17 cellular contexts compared by ENCODE assay signal in genomic region chr1:27661412-27662075, GRCh38. TPM values are rescaled to one million over a fixed set of nuclear protein-coding genes. Genes with fewer than 3 reads are reported as not detected.
A peak's percentile ranks its signal among the peaks of the same experiment; 100 is the strongest.
DNase-seq lines count a peak whose midpoint lies in the region; ATAC-seq and TF ChIP-seq lines count a peak whose summit lies in the region.
"Had no signal": no experiment of that assay in that cellular context is flagged by ENCODE, and none has a peak within 500 bp of the region (broad histone marks: within the 10 kb centered on the region; RNA-seq: fewer than 3 reads in every experiment).

No MANE protein-coding gene starts in this region.

- TF ChIP-seq CTCF in DOHH2 (IDR thresholded peaks at IDR 0.05; ENCODE audit: low read depth, low read length, poor library complexity, severe bottlenecking): no peak
- no peak for TF ChIP-seq CTCF in neural progenitor cell (IDR thresholded peaks at IDR 0.05)
- TF ChIP-seq CTCF in HFFc6 (IDR thresholded peaks at IDR 0.05): no peak
- TF ChIP-seq CTCF in endothelial cell (IDR thresholded peaks at IDR 0.05; ENCODE audit: unreplicated experiment): no peak

- H3K27me3 ChIP-seq in DOHH2 (ENCODE audit: control insufficient read depth, low read length): no peaks in the 10 kb centered on the region
- no peaks in the 10 kb centered on the region for H3K27me3 ChIP-seq in neural progenitor cell
- H3K27me3 ChIP-seq: gastrocnemius medialis, MG63 had no signal

- H3K4me3 Mint-ChIP-seq in T-helper 2 cell treated with Interferon-gamma antibody and Interleukin-4, amounts not matched to agents 5 μg/mL and 100 μg/mL, for 36 hours: peak overlapping the region; percentile 9
- H3K4me3 Mint-ChIP-seq in activated naive CD8-positive, alpha-beta T cell treated with anti-CD3 and anti-CD28 coated beads, Interleukin-2, amount 50 U/mL, for 24 hours: peak overlapping the region; percentile 1
- H3K4me3 Mint-ChIP-seq in neural progenitor cell (peak overlapping the region; percentile 6), HFFc6 (no peak overlapping the region), endothelial cell (ENCODE audit: unreplicated experiment) (no peak overlapping the region)
- H3K4me3 Mint-ChIP-seq: H9 had no signal

- H3K4me1 ChIP-seq in DOHH2 (ENCODE audit: control insufficient read depth, low read length) (peaks cover 54% of the 10 kb centered on the region), neural progenitor cell (peaks cover 13% of the 10 kb centered on the region)

- H3K27me3 Mint-ChIP-seq in T-helper 2 cell treated with Interferon-gamma antibody and Interleukin-4, amounts not matched to agents 5 μg/mL and 100 μg/mL, for 36 hours (ENCODE audit: low read depth): no peaks in the 10 kb centered on the region
- no peaks in the 10 kb centered on the region for H3K27me3 Mint-ChIP-seq in activated naive CD8-positive, alpha-beta T cell treated with anti-CD3 and anti-CD28 coated beads, Interleukin-2, amount 50 U/mL, for 24 hours
- H3K27me3 Mint-ChIP-seq in neural progenitor cell (ENCODE audit: insufficient read depth, low read depth) (peaks cover 10% of the 10 kb centered on the region), HFFc6 (ENCODE audit: insufficient read depth) (no peaks in the 10 kb centered on the region; the same call in 1 of the 2 replicates), endothelial cell (ENCODE audit: unreplicated experiment) (peaks cover 20% of the 10 kb centered on the region)

- H3K27ac Mint-ChIP-seq in T-helper 2 cell treated with Interferon-gamma antibody and Interleukin-4, amounts not matched to agents 5 μg/mL and 100 μg/mL, for 36 hours: peak overlapping the region; percentile 99
- H3K27ac Mint-ChIP-seq in activated naive CD8-positive, alpha-beta T cell treated with anti-CD3 and anti-CD28 coated beads, Interleukin-2, amount 50 U/mL, for 24 hours: peak overlapping the region; percentile 81
- H3K27ac Mint-ChIP-seq in neural progenitor cell (no peak overlapping the region), HFFc6 (no peak overlapping the region), endothelial cell (ENCODE audit: unreplicated experiment) (no peak overlapping the region)
- H3K27ac Mint-ChIP-seq: H9 had no signal

- H2AFZ ChIP-seq in neural progenitor cell (replicated peaks): no peak overlapping the region

- H3K9me2 ChIP-seq in DOHH2 (replicated peaks; ENCODE audit: control insufficient read depth, low read length): no peaks in the 10 kb centered on the region

- H3K36me3 Mint-ChIP-seq in T-helper 2 cell treated with Interferon-gamma antibody and Interleukin-4, amounts not matched to agents 5 μg/mL and 100 μg/mL, for 36 hours (ENCODE audit: low read depth): peaks cover 4% of the 10 kb centered on the region
- peaks cover 2% of the 10 kb centered on the region for H3K36me3 Mint-ChIP-seq in activated naive CD8-positive, alpha-beta T cell treated with anti-CD3 and anti-CD28 coated beads, Interleukin-2, amount 50 U/mL, for 24 hours (ENCODE audit: low read depth)
- no peaks in the 10 kb centered on the region for H3K36me3 Mint-ChIP-seq in neural progenitor cell
- H3K36me3 Mint-ChIP-seq in HFFc6 (ENCODE audit: low read depth): no peaks in the 10 kb centered on the region
- no peaks in the 10 kb centered on the region for H3K36me3 Mint-ChIP-seq in endothelial cell (ENCODE audit: low read depth, unreplicated experiment)

- no peaks in the 10 kb centered on the region for H3K9me3 ChIP-seq in DOHH2 (ENCODE audit: control insufficient read depth, insufficient read depth, low read length)
- no peaks in the 10 kb centered on the region for H3K9me3 ChIP-seq in neural progenitor cell (ENCODE audit: low read depth)
- H3K9me3 ChIP-seq: gastrocnemius medialis, MG63, thoracic aorta had no signal

- peaks cover 50% of the 10 kb centered on the region for H3K4me1 Mint-ChIP-seq in T-helper 2 cell treated with Interferon-gamma antibody and Interleukin-4, amounts not matched to agents 5 μg/mL and 100 μg/mL, for 36 hours (ENCODE audit: low read depth)
- H3K4me1 Mint-ChIP-seq in activated naive CD8-positive, alpha-beta T cell treated with anti-CD3 and anti-CD28 coated beads, Interleukin-2, amount 50 U/mL, for 24 hours: peaks cover 51% of the 10 kb centered on the region
- H3K4me1 Mint-ChIP-seq in neural progenitor cell (peaks cover 41% of the 10 kb centered on the region), HFFc6 (ENCODE audit: low read depth) (peaks cover 35% of the 10 kb centered on the region), endothelial cell (ENCODE audit: unreplicated experiment) (peaks cover 28% of the 10 kb centered on the region)

- no peak for DNase-seq in T-helper 2 cell treated with Interferon-gamma antibody and Interleukin-4, amounts not matched to agents 5 μg/mL and 100 μg/mL, for 36 hours (ENCODE audit: low spot score)
- DNase-seq in T-helper 2 cell (no peak), neural progenitor cell (ENCODE audit: low spot score) (no peak), HFFc6 (no peak), endothelial cell (ENCODE audit: low spot score) (no peak)
- DNase-seq in activated naive CD8-positive, alpha-beta T cell treated with anti-CD3 and anti-CD28 coated beads, Interleukin-2, amount 50 U/mL, for 24 hours: no peak
- no peak for DNase-seq in stimulated activated CD4-positive, alpha-beta T cell treated with anti-CD3 and anti-CD28 coated beads, Interleukin-4, amount 100 ng/mL, for 1 hour
- DNase-seq: 8988T; gastrocnemius medialis; H9; MG63; NCI-H2029; NCI-H526 treated with DMSO at 0.1 percent for 48 hours; stimulated activated CD4-positive, alpha-beta T cell treated with anti-CD3 and anti-CD28 coated beads, Interleukin-1b, Interleukin-23, amount 100 ng/mL, for 48 hours had no signal

- H3K79me2 ChIP-seq in DOHH2 (ENCODE audit: control insufficient read depth, low read length): no peaks in the 10 kb centered on the region
- H3K79me2 ChIP-seq in neural progenitor cell (ENCODE audit: low read depth): no peaks in the 10 kb centered on the region

- H3K4me3 ChIP-seq in DOHH2 (ENCODE audit: low read length) (no peak overlapping the region), neural progenitor cell (no peak overlapping the region)
- H3K4me3 ChIP-seq: gastrocnemius medialis, MG63, SK-N-MC, thoracic aorta had no signal

- H3K27ac ChIP-seq in DOHH2 (ENCODE audit: low read depth, low read length): 0 out of 2 replicates have a peak overlapping the region, but pooled peaks have one; percentile 89
- H3K27ac ChIP-seq in neural progenitor cell: no peak overlapping the region
- H3K27ac ChIP-seq: SK-N-MC had no signal

- H3F3A ChIP-seq in DOHH2 (ENCODE audit: control insufficient read depth, insufficient read depth): peaks cover 22% of the 10 kb centered on the region
- peaks cover 24% of the 10 kb centered on the region for H3F3A ChIP-seq in neural progenitor cell (ENCODE audit: low read depth)

- no peak for ATAC-seq in activated naive CD8-positive, alpha-beta T cell treated with anti-CD3 and anti-CD28 coated beads, Interleukin-2, amount 50 U/mL, for 24 hours
- ATAC-seq: gastrocnemius medialis had no signal

- H3K9ac ChIP-seq in neural progenitor cell: no peak overlapping the region

- H4K20me1 ChIP-seq in DOHH2 (ENCODE audit: control insufficient read depth, insufficient read depth, low read depth, low read length) (no peaks in the 10 kb centered on the region), neural progenitor cell (ENCODE audit: low read depth) (no peaks in the 10 kb centered on the region)

- no peaks in the 10 kb centered on the region for H3K36me3 ChIP-seq in DOHH2 (ENCODE audit: control insufficient read depth, low read length)
- no peaks in the 10 kb centered on the region for H3K36me3 ChIP-seq in neural progenitor cell
- H3K36me3 ChIP-seq: gastrocnemius medialis, MG63, thoracic aorta had no signal

- no peaks in the 10 kb centered on the region for H3K9me3 Mint-ChIP-seq in T-helper 2 cell treated with Interferon-gamma antibody and Interleukin-4, amounts not matched to agents 5 μg/mL and 100 μg/mL, for 36 hours
- no peaks in the 10 kb centered on the region for H3K9me3 Mint-ChIP-seq in activated naive CD8-positive, alpha-beta T cell treated with anti-CD3 and anti-CD28 coated beads, Interleukin-2, amount 50 U/mL, for 24 hours
- H3K9me3 Mint-ChIP-seq in neural progenitor cell (no peaks in the 10 kb centered on the region), HFFc6 (no peaks in the 10 kb centered on the region), endothelial cell (ENCODE audit: unreplicated experiment) (no peaks in the 10 kb centered on the region)
- H3K9me3 Mint-ChIP-seq: H9 had no signal

- H3K4me2 ChIP-seq in DOHH2 (ENCODE audit: low read length) (no peak overlapping the region), neural progenitor cell (no peak overlapping the region)

RNA-seq across cellular contexts. Expression of gene IFI6, which starts 10.4 kb away (rescaled TPM):
- total RNA-seq in neural progenitor cell (ENCODE audit: low replicate concordance): 2.4 and 7.2 TPM in 2 replicates
- 10 to 100 TPM; 16.7 to 23.8 (median 20.5) TPM for total RNA-seq in HFFc6 (2021; fragmentation: NEBNext Ultra II Directional; extraction: Animal tissue kit (Norgen Biotek cat#: 25700))
- 9.7 TPM for total RNA-seq in endothelial cell (ENCODE audit: unreplicated experiment)

RNA-seq across cellular contexts. Expression of gene FGR, which starts 26.6 kb away (rescaled TPM):
- not detected in 2 replicates for total RNA-seq in neural progenitor cell (ENCODE audit: low replicate concordance)
- total RNA-seq in HFFc6 (2021; fragmentation: NEBNext Ultra II Directional; extraction: Animal tissue kit (Norgen Biotek cat#: 25700)): not detected
- 0.46 TPM for total RNA-seq in endothelial cell (ENCODE audit: unreplicated experiment)
- total RNA-seq: H9 had no signal

RNA-seq across cellular contexts. Expression of gene AHDC1, which starts 57.6 kb away (rescaled TPM):
- 7.0 and 26.5 TPM in 2 replicates for total RNA-seq in neural progenitor cell (ENCODE audit: low replicate concordance)
- total RNA-seq in HFFc6 (2021; fragmentation: NEBNext Ultra II Directional; extraction: Animal tissue kit (Norgen Biotek cat#: 25700)): 10 to 100 TPM; 30.7 to 53.2 (median 34.7) TPM
- total RNA-seq in endothelial cell (ENCODE audit: unreplicated experiment): 48.0 TPM

Comparison
In these comparisons a context has a peak if more than half of its experiments do, and no peak if none do; other contexts are left out.
1. H3K27ac Mint-ChIP-seq: peak in T-helper 2 cell treated with Interferon-gamma antibody and Interleukin-4, amounts not matched to agents 5 μg/mL and 100 μg/mL, for 36 hours (single experiment) and activated naive CD8-positive, alpha-beta T cell treated with anti-CD3 and anti-CD28 coated beads, Interleukin-2, amount 50 U/mL, for 24 hours (single experiment); none in neural progenitor cell (single experiment), HFFc6 (single experiment) and endothelial cell (single experiment).
2. H3K4me3 Mint-ChIP-seq: peak in T-helper 2 cell treated with Interferon-gamma antibody and Interleukin-4, amounts not matched to agents 5 μg/mL and 100 μg/mL, for 36 hours (single experiment), activated naive CD8-positive, alpha-beta T cell treated with anti-CD3 and anti-CD28 coated beads, Interleukin-2, amount 50 U/mL, for 24 hours (single experiment) and neural progenitor cell (single experiment); none in HFFc6 (single experiment) and endothelial cell (single experiment).